29 cellular contexts compared by ENCODE assay signal in the genomic region with DNA sequence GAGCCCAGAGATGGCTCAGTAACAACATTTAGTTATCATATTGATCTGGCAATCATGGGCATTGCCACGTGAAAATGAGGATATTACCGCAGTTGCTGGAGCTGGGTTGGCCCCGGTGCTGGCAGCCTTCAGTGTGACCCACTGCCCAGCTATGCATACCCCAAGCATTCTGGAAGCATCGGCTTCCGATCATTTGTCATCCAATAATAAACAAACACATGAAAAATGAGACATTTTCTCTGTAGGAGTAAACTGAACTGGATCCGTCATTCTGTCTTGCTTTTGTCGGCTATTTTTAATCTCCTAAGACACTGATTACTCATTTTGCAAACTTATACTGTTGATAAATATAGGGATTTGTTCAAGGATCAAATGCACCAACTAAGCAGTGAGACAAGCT.
DNase-seq lines count a peak whose midpoint lies in the region; ATAC-seq, FAIRE-seq and TF ChIP-seq lines count a peak whose summit lies in the region.
"Had no signal": no experiment of that assay in that cellular context is flagged by ENCODE, and none has a peak within 500 bp of the region (broad histone marks: within the 10 kb centered on the region; RNA-seq: fewer than 3 reads in every experiment).

No MANE protein-coding gene starts in this region.

- H3K4me3 Mint-ChIP-seq in neural crest cell, result peak overlapping the region; percentile 25
- no peak overlapping the region for H3K4me3 Mint-ChIP-seq in activated naive CD8-positive, alpha-beta T cell treated with anti-CD3 and anti-CD28 coated beads, Interleukin-2, amount 50 U/mL, for 24 hours
- no peak overlapping the region for H3K4me3 Mint-ChIP-seq in MCF 10A (ENCODE audit: unreplicated experiment)
- H3K4me3 Mint-ChIP-seq: activated CD4-positive, alpha-beta memory T cell treated with anti-CD3 and anti-CD28 coated beads, Interleukin-2, amount 10 ng/mL, durations not matched to agents 7 days and 5 days had no signal

- no peaks in the 10 kb centered on the region for H3K79me2 ChIP-seq in H1 (ENCODE audit: control insufficient read depth in 1 of 2, insufficient read depth in 2 of 2, low read length in 2 of 2)

- H3K9ac ChIP-seq in H1 (replicated peaks in 1 of 4; ENCODE audit: extremely low read depth in 1 of 4, low read depth in 3 of 4, low read length in 3 of 4), result no peak overlapping the region
- H3K9ac ChIP-seq: BLaER1 treated with 17β-estradiol and CSF1 and Interleukin-3, amounts not matched to agents 10 nM and 100 nM had no signal

- POLR2A ChIA-PET in AG04450 (lab: Yijun Ruan, JAX), result interaction anchor here (0.7 to 1.0 kb wide), 2 partner anchors 20 to 53 kb away, joined by 3 read pairs; no protein-coding TSS in a partner anchor
- POLR2A ChIA-PET in H1 (lab: Charles Lee; ENCODE audit: partially characterized antibody), result no interaction called here
- POLR2A ChIA-PET in MCF 10A (lab: Yijun Ruan, JAX), result no interaction called here

- H3K23me2 ChIP-seq in H1 (ENCODE audit: low read depth, low read length), result no peaks in the 10 kb centered on the region

- TF ChIP-seq CTCF in AG04450 (IDR thresholded peaks at IDR 0.05; ENCODE audit: low read depth, low read length) (no peak), H1 (IDR thresholded peaks at IDR 0.05; ENCODE audit: control extremely low read depth in 1 of 3, insufficient read depth in 1 of 3, low read depth in 1 of 3, low read length in 3 of 3) (no peak), neural crest cell (conservative IDR thresholded peaks at IDR 0.05) (no peak), MCF 10A (IDR thresholded peaks at IDR 0.05; ENCODE audit: unreplicated experiment) (no peak)

- peaks cover 35% of the 10 kb centered on the region for H3K36me3 Mint-ChIP-seq in neural crest cell (ENCODE audit: low read depth)
- H3K36me3 Mint-ChIP-seq in activated naive CD8-positive, alpha-beta T cell treated with anti-CD3 and anti-CD28 coated beads, Interleukin-2, amount 50 U/mL, for 24 hours (ENCODE audit: low read depth), result no peaks in the 10 kb centered on the region
- H3K36me3 Mint-ChIP-seq in MCF 10A (ENCODE audit: insufficient read depth, unreplicated experiment), result peaks cover 42% of the 10 kb centered on the region

- WGBS in H1 (ENCODE audit: extremely low coverage in 1 of 2, insufficient coverage in 1 of 2, insufficient read length in 1 of 2, insufficient replicate concordance in 2 of 2, low coverage in 1 of 2, low lambda C conversion rate in 2 of 2, missing lambda C conversion rate in 1 of 2), 2 experiments, result 95% methylated on average over 7 of the region's 7 CpGs; no CpG with 5 or more reads in 1 of the 2 experiments

- TF ChIP-seq RAD21 in H1 (IDR thresholded peaks at IDR 0.05 in 1 of 2, conservative IDR thresholded peaks at IDR 0.05 in 1 of 2; ENCODE audit: low read depth in 2 of 2, low read length in 2 of 2), result no peak

- peaks cover 11% of the 10 kb centered on the region for H3K9me3 Mint-ChIP-seq in neural crest cell
- no peaks in the 10 kb centered on the region for H3K9me3 Mint-ChIP-seq in activated naive CD8-positive, alpha-beta T cell treated with anti-CD3 and anti-CD28 coated beads, Interleukin-2, amount 50 U/mL, for 24 hours
- peaks cover 10% of the 10 kb centered on the region for H3K9me3 Mint-ChIP-seq in MCF 10A (ENCODE audit: unreplicated experiment)
- H3K9me3 Mint-ChIP-seq: activated CD4-positive, alpha-beta memory T cell treated with anti-CD3 and anti-CD28 coated beads, Interleukin-2, amount 10 ng/mL, durations not matched to agents 7 days and 5 days had no signal

- H4K20me1 ChIP-seq in H1 (replicated peaks in 1 of 2; ENCODE audit: control insufficient read depth in 1 of 2, insufficient read depth in 2 of 2, low read length in 2 of 2), result no peaks in the 10 kb centered on the region

- H3K27ac ChIP-seq in AG04450 (ENCODE audit: low read depth, low read length) (no peak overlapping the region), H1 (ENCODE audit: low read depth, low read length) (no peak overlapping the region)
- H3K27ac ChIP-seq: ascending aorta; BLaER1 treated with 17β-estradiol and CSF1 and Interleukin-3, amounts not matched to agents 10 nM and 100 nM; HL-60; left lung had no signal

- CTCF ChIA-PET in AG04450 (lab: Charles Lee) (no interaction called here), H1 (lab: Charles Lee; ENCODE audit: partially characterized antibody) (interaction anchor here (1.2 to 1.7 kb wide), 3 partner anchors 8 to 25 kb away, joined by 3 to 6 read pairs (median 3); no protein-coding TSS in a partner anchor), MCF 10A (lab: Yijun Ruan, JAX) (no interaction called here)

- H2BK5ac ChIP-seq in H1 (ENCODE audit: low read depth, low read length), result 0 out of 2 replicates have a peak overlapping the region, but pooled peaks have one; percentile 28

- TF ChIP-seq EP300 in H1 (IDR thresholded peaks at IDR 0.05; ENCODE audit: borderline replicate concordance in 1 of 2, low read depth in 2 of 2, low read length in 2 of 2), result no peak

- H2BK120ac ChIP-seq in H1 (replicated peaks; ENCODE audit: low read depth, low read length), result no peak overlapping the region

- H2BK15ac ChIP-seq in H1 (ENCODE audit: low read length), result no peak overlapping the region

- no peak for TF ChIP-seq POLR2A in H1 (IDR thresholded peaks at IDR 0.05; ENCODE audit: control extremely low read depth in 1 of 2, low read depth in 2 of 2, low read length in 2 of 2)

- no peak overlapping the region for H2BK12ac ChIP-seq in H1 (ENCODE audit: low read depth, low read length)

- no peak overlapping the region for H2BK20ac ChIP-seq in H1 (ENCODE audit: low read length)

- H3K18ac ChIP-seq in H1 (ENCODE audit: extremely low read depth, low read length), result no peak overlapping the region

- H3K4ac ChIP-seq in H1 (replicated peaks; ENCODE audit: insufficient read length, low read depth, low read length), result no peak overlapping the region

- H3K9me3 ChIP-seq in AG04450 (ENCODE audit: control insufficient read depth, insufficient read depth, low read length) (peaks cover 14% of the 10 kb centered on the region), H1 (ENCODE audit: insufficient read depth in 2 of 2, low read depth in 1 of 2, low read length in 1 of 2) (0 out of 4 replicates have a peak, but pooled peaks cover 0 to 2% of the 10 kb centered on the region in 2 experiments)
- H3K9me3 ChIP-seq: ascending aorta, left lung had no signal

- H3K27me3 Mint-ChIP-seq in neural crest cell (ENCODE audit: low read depth), result no peaks in the 10 kb centered on the region
- H3K27me3 Mint-ChIP-seq in activated naive CD8-positive, alpha-beta T cell treated with anti-CD3 and anti-CD28 coated beads, Interleukin-2, amount 50 U/mL, for 24 hours, result no peaks in the 10 kb centered on the region
- H3K27me3 Mint-ChIP-seq in MCF 10A (ENCODE audit: insufficient read depth, unreplicated experiment), result no peaks in the 10 kb centered on the region
- H3K27me3 Mint-ChIP-seq: activated CD4-positive, alpha-beta memory T cell treated with anti-CD3 and anti-CD28 coated beads, Interleukin-2, amount 10 ng/mL, durations not matched to agents 7 days and 5 days had no signal

- H2AFZ ChIP-seq in H1 (ENCODE audit: low read length), result no peak overlapping the region

- no peak overlapping the region for H3K14ac ChIP-seq in H1 (ENCODE audit: insufficient read length)

- no peak overlapping the region for H3K56ac ChIP-seq in H1 (replicated peaks; ENCODE audit: insufficient read length, low read depth, low read length)

- no peak overlapping the region for H4K8ac ChIP-seq in H1 (ENCODE audit: extremely low read depth, insufficient read depth, low read length)

- H3K4me1 Mint-ChIP-seq in neural crest cell (peaks cover 10% of the 10 kb centered on the region), MCF 10A (ENCODE audit: insufficient read depth, unreplicated experiment) (no peaks in the 10 kb centered on the region)
- no peaks in the 10 kb centered on the region for H3K4me1 Mint-ChIP-seq in activated naive CD8-positive, alpha-beta T cell treated with anti-CD3 and anti-CD28 coated beads, Interleukin-2, amount 50 U/mL, for 24 hours
- H3K4me1 Mint-ChIP-seq: activated CD4-positive, alpha-beta memory T cell treated with anti-CD3 and anti-CD28 coated beads, Interleukin-2, amount 10 ng/mL, durations not matched to agents 7 days and 5 days had no signal

- BruUV-seq in MCF 10A (replicated peaks; lab: Mats Ljungman, UMichigan), result no TSS peak

- H3K4me3 ChIP-seq in AG04450 (ENCODE audit: low read depth, low read length) (no peak overlapping the region), H1 (ENCODE audit: extremely low read depth in 1 of 4, insufficient read depth in 2 of 4, low read depth in 3 of 4, low read length in 4 of 4) (no peak overlapping the region)
- H3K4me3 ChIP-seq: ascending aorta; BLaER1 treated with 17β-estradiol and CSF1 and Interleukin-3, amounts not matched to agents 10 nM and 100 nM; K562; left lung had no signal

- H3K4me2 ChIP-seq in H1 (ENCODE audit: insufficient read depth in 1 of 2, low read depth in 2 of 2, low read length in 2 of 2), result no peak overlapping the region
- H3K4me2 ChIP-seq: BLaER1 treated with 17β-estradiol and CSF1 and Interleukin-3, amounts not matched to agents 10 nM and 100 nM had no signal

- H3K36me3 ChIP-seq in H1 (ENCODE audit: control insufficient read depth in 2 of 4, insufficient read depth in 4 of 4, low read length in 3 of 4), result no peaks in the 10 kb centered on the region

- H3K27ac Mint-ChIP-seq in neural crest cell (ENCODE audit: unreplicated experiment) (peak overlapping the region; percentile 48), MCF 10A (ENCODE audit: low read depth, unreplicated experiment) (no peak overlapping the region)
- no peak overlapping the region for H3K27ac Mint-ChIP-seq in activated naive CD8-positive, alpha-beta T cell treated with anti-CD3 and anti-CD28 coated beads, Interleukin-2, amount 50 U/mL, for 24 hours
- H3K27ac Mint-ChIP-seq: activated CD4-positive, alpha-beta memory T cell treated with anti-CD3 and anti-CD28 coated beads, Interleukin-2, amount 10 ng/mL, durations not matched to agents 7 days and 5 days had no signal

- H4K91ac ChIP-seq in H1 (replicated peaks; ENCODE audit: insufficient read length, low read length), result no peak overlapping the region

- H3K23ac ChIP-seq in H1 (ENCODE audit: insufficient read length), result no peak overlapping the region

- DNase-seq in AG04450 (ENCODE audit: low read depth, low spot score) (peak; percentile 60), H1 (ENCODE audit: low read depth in 1 of 2, low spot score in 2 of 2) (no peak), neural crest cell (ENCODE audit: low read depth, low spot score) (no peak), MCF 10A (ENCODE audit: unreplicated experiment) (no peak), medulla oblongata (ENCODE audit: extremely low spot score) (no peak)
- no peak for DNase-seq in activated naive CD8-positive, alpha-beta T cell treated with anti-CD3 and anti-CD28 coated beads, Interleukin-2, amount 50 U/mL, for 24 hours
- DNase-seq: 8988T; activated CD4-positive, alpha-beta memory T cell treated with anti-CD3 and anti-CD28 coated beads, Interleukin-2, amount 10 ng/mL, durations not matched to agents 7 days and 5 days; activated CD4-positive, CD25-positive, alpha-beta regulatory T cell; activated naive CD4-positive, alpha-beta T cell treated with Interleukin-2 at 50 U/mL for 16 hours; activated T-cell treated with anti-CD3 and anti-CD28 coated beads, Interleukin-2, amount 50 U/mL, for 1 hour; cortex of kidney; left lung; NCI-H187 treated with DMSO at 0.1 percent for 48 hours; NCI-H2227 treated with DMSO at 0.1 percent for 48 hours; right cardiac atrium; SHP77 treated with DMSO at 0.1 percent for 48 hours; stimulated activated naive CD4-positive, alpha-beta T cell; T-helper 2 cell; trophoblast cell had no signal

- no peaks in the 10 kb centered on the region; the same call in 1 of the 2 replicates for H3K79me1 ChIP-seq in H1 (ENCODE audit: low read depth, low read length)

- no peak overlapping the region for H2AK5ac ChIP-seq in H1 (ENCODE audit: low read depth, low read length)

- no peak for FAIRE-seq in H1 (lab: Jason Lieb, UNC)
- FAIRE-seq: D721Med, endothelial cell of umbilical vein, G401.6, K562 had no signal

- peaks cover 0 to 8% (median 2%) of the 10 kb centered on the region in 4 experiments; a peak in 3 of 7 replicates for H3K4me1 ChIP-seq in H1 (replicated peaks in 1 of 4; ENCODE audit: control insufficient read depth in 3 of 4, insufficient read depth in 4 of 4, low read length in 3 of 4)
- H3K4me1 ChIP-seq: ascending aorta; BLaER1 treated with 17β-estradiol and CSF1 and Interleukin-3, amounts not matched to agents 10 nM and 100 nM; left lung had no signal

- no peak for ATAC-seq in SK-N-SH treated with all-trans-retinoic acid at 6 μM for 48 hours
- no peak for ATAC-seq in activated naive CD8-positive, alpha-beta T cell treated with anti-CD3 and anti-CD28 coated beads, Interleukin-2, amount 50 U/mL, for 24 hours
- no peak for ATAC-seq in HG03565 (IDR thresholded peaks at IDR 0.05; ENCODE audit: unreplicated experiment)
- ATAC-seq: K562, left lung, right cardiac atrium had no signal

- no peak overlapping the region for H4K5ac ChIP-seq in H1 (ENCODE audit: insufficient read length, low read depth, low read length)

- H3K27me3 ChIP-seq in AG04450 (ENCODE audit: control insufficient read depth, insufficient read depth, low read length) (no peaks in the 10 kb centered on the region), H1 (replicated peaks in 1 of 4; ENCODE audit: control insufficient read depth in 3 of 4, extremely low read depth in 1 of 4, insufficient read depth in 3 of 4, low read length in 3 of 4) (no peaks in the 10 kb centered on the region)
- H3K27me3 ChIP-seq: ascending aorta; BLaER1 treated with 17β-estradiol and CSF1 and Interleukin-3, amounts not matched to agents 10 nM and 100 nM; left lung had no signal

- intact Hi-C loops in MCF 10A (cut with micrococcal nuclease), result no loop called here
